In the genomic region with DNA sequence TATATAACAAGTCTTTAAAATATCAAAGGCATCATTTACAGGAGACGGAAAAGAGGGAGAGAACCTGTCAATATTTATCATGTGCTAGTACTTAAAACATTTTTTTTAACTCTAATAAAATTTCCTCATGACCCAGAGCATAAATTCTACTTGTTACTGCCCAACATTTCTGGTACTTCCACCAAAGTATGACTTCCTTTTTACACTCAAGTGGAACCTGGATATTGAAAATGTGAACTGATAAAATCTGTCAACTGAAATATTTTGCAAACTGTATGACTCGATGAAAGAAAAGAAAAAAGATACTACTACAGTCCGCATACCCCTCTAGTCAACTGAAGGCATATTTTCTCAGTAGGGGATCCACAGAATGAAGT, we compare ENCODE assay signal across 17 cellular contexts. TPM values are rescaled to one million over a fixed set of nuclear protein-coding genes. Genes with fewer than 3 reads are reported as not detected.
DNase-seq lines count a peak whose midpoint lies in the region; ATAC-seq and TF ChIP-seq lines count a peak whose summit lies in the region.
"Had no signal": no experiment of that assay in that cellular context is flagged by ENCODE, and none has a peak within 500 bp of the region (broad histone marks: within the 10 kb centered on the region; RNA-seq: fewer than 3 reads in every experiment).

No MANE protein-coding gene starts in this region.

- no peak for TF ChIP-seq CTCF in chondrocyte (IDR thresholded peaks at IDR 0.05)

- H3K27ac ChIP-seq in SK-N-MC (peak overlapping the region; percentile 88), aorta (ENCODE audit: low read depth in 1 of 2, low read length in 2 of 2) (no peak overlapping the region)

- H3K36me3 ChIP-seq in SK-N-MC (ENCODE audit: insufficient read depth, low read length) (peaks cover 19% of the 10 kb centered on the region), aorta (ENCODE audit: control insufficient read depth in 1 of 2, insufficient read depth in 2 of 2, low read length in 1 of 2) (peaks cover 2 to 5% of the 10 kb centered on the region in 2 donors)

- H3K4me3 ChIP-seq in SK-N-MC (peak overlapping the region; percentile 33), aorta (ENCODE audit: low read length in 2 of 2) (no peak overlapping the region)
- H3K4me3 ChIP-seq: HAP-1, lung had no signal

- no peaks in the 10 kb centered on the region for H3K27me3 Mint-ChIP-seq in stimulated activated naive CD8-positive, alpha-beta T cell treated with anti-CD3 and anti-CD28 coated beads, Interleukin-15, Interleukin-2, amounts not matched to agents 100 ng/mL and 50 ng/mL, for 24 hours
- no peaks in the 10 kb centered on the region for H3K27me3 Mint-ChIP-seq in stimulated activated naive CD8-positive, alpha-beta T cell treated with anti-CD3 and anti-CD28 coated beads, Interleukin-15, amount 100 ng/mL, for 72 hours
- H3K27me3 Mint-ChIP-seq in chondrocyte (ENCODE audit: low read depth), result no peaks in the 10 kb centered on the region

- H3K9me3 Mint-ChIP-seq in stimulated activated naive CD8-positive, alpha-beta T cell treated with anti-CD3 and anti-CD28 coated beads, Interleukin-15, Interleukin-2, amounts not matched to agents 100 ng/mL and 50 ng/mL, for 24 hours, result peaks cover 14% of the 10 kb centered on the region
- peaks cover 14 to 24% of the 10 kb centered on the region in 2 donors for H3K9me3 Mint-ChIP-seq in stimulated activated naive CD8-positive, alpha-beta T cell treated with anti-CD3 and anti-CD28 coated beads, Interleukin-15, amount 100 ng/mL, for 72 hours
- peaks cover 12% of the 10 kb centered on the region for H3K9me3 Mint-ChIP-seq in chondrocyte (ENCODE audit: low read depth)

- H3K9me3 ChIP-seq in SK-N-MC (ENCODE audit: low read depth, low read length), result no peaks in the 10 kb centered on the region
- H3K9me3 ChIP-seq in aorta (ENCODE audit: control insufficient read depth, low read length), result no peaks in the 10 kb centered on the region
- H3K9me3 ChIP-seq: HAP-1 had no signal

- intact Hi-C loops in aorta (cut with DNase I), result loop anchor here in 1 of 2 donors (5.0 kb wide), 1 partner anchor 158 kb away; no protein-coding TSS in a partner anchor

- no peak for DNase-seq in stimulated activated naive CD8-positive, alpha-beta T cell treated with anti-CD3 and anti-CD28 coated beads, Interleukin-15, amount 100 ng/mL, for 72 hours
- DNase-seq in SK-N-MC (ENCODE audit: low read depth, low spot score) (no peak), chondrocyte (ENCODE audit: low spot score) (no peak), 8988T (no peak), epidermal melanocyte (ENCODE audit: insufficient read length, low spot score) (no peak), aorta (no peak), NCI-H226 (no peak)
- DNase-seq: activated naive CD4-positive, alpha-beta T cell treated with Interleukin-2 at 50 U/mL for 16 hours; DMS79; Karpas-422; NCI-H2029; SHP77 treated with DMSO at 0.1 percent for 48 hours; small intestine; stimulated activated naive CD8-positive, alpha-beta T cell treated with anti-CD3 and anti-CD28 coated beads, Interleukin-15, Interleukin-2, amounts not matched to agents 100 U/mL and 50 U/mL, for 24 hours had no signal

- H3K27ac Mint-ChIP-seq in stimulated activated naive CD8-positive, alpha-beta T cell treated with anti-CD3 and anti-CD28 coated beads, Interleukin-15, Interleukin-2, amounts not matched to agents 100 ng/mL and 50 ng/mL, for 24 hours, result no peak overlapping the region
- no peak overlapping the region for H3K27ac Mint-ChIP-seq in stimulated activated naive CD8-positive, alpha-beta T cell treated with anti-CD3 and anti-CD28 coated beads, Interleukin-15, amount 100 ng/mL, for 72 hours
- peak overlapping the region; percentile 53 for H3K27ac Mint-ChIP-seq in chondrocyte (ENCODE audit: unreplicated experiment)

- H3K36me3 Mint-ChIP-seq in stimulated activated naive CD8-positive, alpha-beta T cell treated with anti-CD3 and anti-CD28 coated beads, Interleukin-15, Interleukin-2, amounts not matched to agents 100 ng/mL and 50 ng/mL, for 24 hours (ENCODE audit: low read depth), result peaks cover 63% of the 10 kb centered on the region
- H3K36me3 Mint-ChIP-seq in chondrocyte (ENCODE audit: low read depth), result peaks cover 17% of the 10 kb centered on the region

- peaks cover 0 to 1% of the 10 kb centered on the region in 2 donors for H3K4me1 ChIP-seq in aorta (ENCODE audit: control insufficient read depth in 1 of 2, insufficient read depth in 2 of 2, low read length in 2 of 2)

- no peak for ATAC-seq in stimulated activated naive CD8-positive, alpha-beta T cell treated with anti-CD3 and anti-CD28 coated beads, Interleukin-15, amount 100 ng/mL, for 72 hours
- no peak for ATAC-seq in aorta (ENCODE audit: low FRiP score)
- ATAC-seq: stimulated activated naive CD8-positive, alpha-beta T cell treated with anti-CD3 and anti-CD28 coated beads, Interleukin-15, Interleukin-2, amounts not matched to agents 100 U/mL and 50 U/mL, for 24 hours had no signal

- no peak overlapping the region for H3K9ac ChIP-seq in SK-N-MC (ENCODE audit: insufficient read length)

- peak overlapping the region; percentile 13 for H3K4me3 Mint-ChIP-seq in stimulated activated naive CD8-positive, alpha-beta T cell treated with anti-CD3 and anti-CD28 coated beads, Interleukin-15, Interleukin-2, amounts not matched to agents 100 ng/mL and 50 ng/mL, for 24 hours
- H3K4me3 Mint-ChIP-seq in stimulated activated naive CD8-positive, alpha-beta T cell treated with anti-CD3 and anti-CD28 coated beads, Interleukin-15, amount 100 ng/mL, for 72 hours, result no peak overlapping the region
- H3K4me3 Mint-ChIP-seq in chondrocyte (ENCODE audit: unreplicated experiment), result no peak overlapping the region

- no peaks in the 10 kb centered on the region for H3K27me3 ChIP-seq in aorta (ENCODE audit: control insufficient read depth in 1 of 2, insufficient read depth in 2 of 2, low read length in 1 of 2)

- H3K4me1 Mint-ChIP-seq in stimulated activated naive CD8-positive, alpha-beta T cell treated with anti-CD3 and anti-CD28 coated beads, Interleukin-15, Interleukin-2, amounts not matched to agents 100 ng/mL and 50 ng/mL, for 24 hours (ENCODE audit: low read depth), result peaks cover 57% of the 10 kb centered on the region
- H3K4me1 Mint-ChIP-seq in stimulated activated naive CD8-positive, alpha-beta T cell treated with anti-CD3 and anti-CD28 coated beads, Interleukin-15, amount 100 ng/mL, for 72 hours, result peaks cover 57% of the 10 kb centered on the region
- peaks cover 42% of the 10 kb centered on the region for H3K4me1 Mint-ChIP-seq in chondrocyte (ENCODE audit: low read depth)

- 56 to 59% methylated on average over 3 of the region's 3 CpGs for WGBS in aorta, 2 donors

RNA-seq across cellular contexts. Expression of a gene that starts 37.1 kb away (rescaled TPM):
- 35.9 to 43.6 TPM (median 43.0 TPM) in 3 replicates for total RNA-seq in chondrocyte
- 10 to 100 TPM; 66.5 to 69.0 TPM for total RNA-seq in aorta
- polyA plus RNA-seq in aorta, result 10 to 100 TPM; 26.0 to 29.6 TPM
